8 cellular contexts compared by ENCODE assay signal in genomic region chr5:91280942-91281269, GRCh38.
DNase-seq lines count a peak whose midpoint lies in the region; ATAC-seq and TF ChIP-seq lines count a peak whose summit lies in the region.

No MANE protein-coding gene starts in this region.

- no peak for TF ChIP-seq POLR2A in suprapubic skin (IDR thresholded peaks at IDR 0.05)

- H3K4me1 ChIP-seq in suprapubic skin = peaks cover 19% of the 10 kb centered on the region

- no peak for TF ChIP-seq EP300 in suprapubic skin (IDR thresholded peaks at IDR 0.05)

- peaks cover 14% of the 10 kb centered on the region for H3K27me3 Mint-ChIP-seq in WTC11 (ENCODE audit: low read depth)

- DNase-seq in BJ (ENCODE audit: low read depth) (no peak), WTC11 (ENCODE audit: low spot score) (no peak), suprapubic skin (ENCODE audit: low spot score in 2 of 2) (no peak), KG1 (lab: John Stamatoyannopoulos, UW) (no peak), kidney tubule cell (ENCODE audit: low spot score) (no peak), sciatic nerve (ENCODE audit: low spot score) (no peak)

- H3K4me3 ChIP-seq in BJ (ENCODE audit: low read depth, low read length) (peak overlapping the region; percentile 30; the same call in 1 of the 2 replicates), iPS-11a (ENCODE audit: low read depth, low read length) (peak overlapping the region; percentile 34), suprapubic skin (peak overlapping the region; percentile 56)

- H3K9me3 ChIP-seq in suprapubic skin = no peaks in the 10 kb centered on the region

- H3K27me3 ChIP-seq in BJ (ENCODE audit: control insufficient read depth, insufficient read depth, low read length) (no peaks in the 10 kb centered on the region), suprapubic skin (no peaks in the 10 kb centered on the region)

- H3K36me3 ChIP-seq in BJ (ENCODE audit: control insufficient read depth, insufficient read depth, low read length) (no peaks in the 10 kb centered on the region), suprapubic skin (no peaks in the 10 kb centered on the region)

- peaks cover 7% of the 10 kb centered on the region for H3K36me3 Mint-ChIP-seq in WTC11

- peaks cover 25% of the 10 kb centered on the region for H3K4me1 Mint-ChIP-seq in WTC11

- peak overlapping the region; percentile 86 for H3K4me3 Mint-ChIP-seq in WTC11

- peak overlapping the region; percentile 23 for H3K27ac Mint-ChIP-seq in WTC11

- POLR2A ChIA-PET in BJ (lab: Charles Lee) (interaction anchor here (1.3 kb wide), 1 partner anchor 100 kb away, joined by 5 read pairs; no protein-coding TSS in a partner anchor), WTC11 (lab: Charles Lee) (interaction anchor here (0.6 to 2.6 kb wide), 5 partner anchors 20 to 103 kb away, joined by 3 to 35 read pairs (median 3); partner anchors contain the start of gene ARRDC3)

- intact Hi-C loops in sciatic nerve (cut with DNase I) = no loop called here

- TF ChIP-seq CTCF in BJ (IDR thresholded peaks at IDR 0.05; ENCODE audit: insufficient read depth, low read depth, low read length) (no peak), WTC11 (IDR thresholded peaks at IDR 0.05) (no peak), suprapubic skin (IDR thresholded peaks at IDR 0.05) (no peak)

- 3% methylated on average over 6 of the region's 6 CpGs for WGBS in suprapubic skin

- peaks cover 14% of the 10 kb centered on the region for H3K9me3 Mint-ChIP-seq in WTC11

- peak overlapping the region; percentile 89 for H3K27ac ChIP-seq in suprapubic skin

- CTCF ChIA-PET in BJ (lab: Yijun Ruan, JAX) (interaction anchor here (0.8 to 2.1 kb wide), 6 partner anchors 30 to 178 kb away, joined by 3 to 5 read pairs (median 3); no protein-coding TSS in a partner anchor), WTC11 (lab: Charles Lee) (interaction anchor here (1.0 to 2.4 kb wide), 3 partner anchors 36 to 104 kb away, joined by 3 to 17 read pairs (median 5); no protein-coding TSS in a partner anchor)

- peak; percentile 7 for ATAC-seq in GM21717 (IDR thresholded peaks at IDR 0.05; ENCODE audit: unreplicated experiment)
- ATAC-seq in WTC11 = no peak
- no peak for ATAC-seq in sciatic nerve

TF ChIP-seq in WTC11, 78 proteins besides CTCF, POLR2A, EP300 and RAD21:
- no peak for TF ChIP-seq E2F4 (CRISPR knock-in tag; IDR thresholded peaks at IDR 0.05; ENCODE audit: borderline replicate concordance, low read depth)
- no peak for TF ChIP-seq STAT6 (CRISPR knock-in tag; conservative IDR thresholded peaks at IDR 0.05; ENCODE audit: low read depth)
- TF ChIP-seq NFATC4 (CRISPR knock-in tag; IDR thresholded peaks at IDR 0.05) = no peak
- no peak for TF ChIP-seq SOX15 (CRISPR knock-in tag; IDR thresholded peaks at IDR 0.05)
- TF ChIP-seq NR2C2 (CRISPR knock-in tag; IDR thresholded peaks at IDR 0.05) = no peak
- no peak for TF ChIP-seq NR1H2 (CRISPR knock-in tag; IDR thresholded peaks at IDR 0.05)
- TF ChIP-seq, protein P1, sequence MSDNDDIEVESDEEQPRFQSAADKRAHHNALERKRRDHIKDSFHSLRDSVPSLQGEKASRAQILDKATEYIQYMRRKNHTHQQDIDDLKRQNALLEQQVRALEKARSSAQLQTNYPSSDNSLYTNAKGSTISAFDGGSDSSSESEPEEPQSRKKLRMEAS (CRISPR knock-in tag; IDR thresholded peaks at IDR 0.05) = peak; percentile 3; the same call in 1 of the 2 replicates
